In the genomic region with DNA sequence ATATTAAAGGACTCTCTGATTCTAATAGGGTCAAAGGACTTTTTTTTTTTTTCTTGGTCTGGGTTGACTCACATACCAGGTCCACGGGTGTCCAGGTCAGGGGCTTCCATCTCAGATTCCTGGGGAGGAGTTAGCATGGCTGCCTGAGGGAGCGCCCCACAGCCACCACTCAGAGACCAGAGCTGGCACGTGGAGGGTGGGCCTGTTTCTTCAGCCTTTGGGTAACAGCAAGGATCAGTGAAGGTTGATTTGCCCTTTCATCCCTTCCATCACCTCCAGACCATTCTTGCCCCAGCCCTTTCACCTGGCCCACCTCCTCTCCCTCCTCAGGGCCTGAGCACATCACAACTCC, we compare ENCODE assay signal across 16 cellular contexts. TPM values are rescaled to one million over a fixed set of nuclear protein-coding genes. Genes with fewer than 3 reads are reported as not detected.
DNase-seq lines count a peak whose midpoint lies in the region; ATAC-seq and TF ChIP-seq lines count a peak whose summit lies in the region.
"Had no signal": no experiment of that assay in that cellular context is flagged by ENCODE, and none has a peak within 500 bp of the region (broad histone marks: within the 10 kb centered on the region; RNA-seq: fewer than 3 reads in every experiment).

No MANE protein-coding gene starts in this region.

- no peak overlapping the region for H2AFZ ChIP-seq in OCI-LY7 (ENCODE audit: low read length)

- DNase-seq in heart left ventricle, result no peak
- no peak for DNase-seq in right cardiac atrium
- no peak for DNase-seq in activated B cell treated with CpG ODN at 0.5 μM for 24 hours
- no peak for DNase-seq in mesothelial cell of epicardium (ENCODE audit: low spot score in 2 of 2, unreplicated experiment in 2 of 2)
- no peak for DNase-seq in OCI-LY7 (ENCODE audit: low spot score)
- no peak for DNase-seq in pons (ENCODE audit: low spot score)
- DNase-seq in stimulated activated CD4-positive, alpha-beta T cell treated with anti-CD3 and anti-CD28 coated beads, Interleukin-2, amount 100 ng/mL, for 48 hours, result no peak
- DNase-seq: CD8-positive, alpha-beta T cell; GOT3; HFFc6; NCI-H1436; NCI-H2081 treated with DMSO at 0.1 percent for 48 hours; NCI-H524 treated with DMSO at 0.1 percent for 48 hours; OCI-M1 had no signal

- no peak overlapping the region for H3K4me3 ChIP-seq in heart left ventricle
- H3K4me3 ChIP-seq in right cardiac atrium (ENCODE audit: low read length), result no peak overlapping the region
- no peak overlapping the region for H3K4me3 ChIP-seq in OCI-LY7 (ENCODE audit: low read depth, low read length, poor library complexity, severe bottlenecking)
- H3K4me3 ChIP-seq: A549 had no signal

- no peak overlapping the region for H3K4me3 Mint-ChIP-seq in activated B cell treated with CpG ODN at 0.5 μM for 24 hours
- no peak overlapping the region for H3K4me3 Mint-ChIP-seq in mesothelial cell of epicardium
- H3K4me3 Mint-ChIP-seq in stimulated activated memory B cell treated with anti-CD40 and anti-IgM and Interleukin-4, amounts not matched to agents 10 μg/mL and 1 μg/mL and 100 μg/mL, for 72 hours, result no peak overlapping the region
- H3K4me3 Mint-ChIP-seq: CD8-positive, alpha-beta T cell; HFFc6 had no signal

- 75 to 79% (median 77%) methylated on average over 3 of the region's 3 CpGs for WGBS in heart left ventricle, 4 donors
- WGBS in right cardiac atrium, result 79% methylated on average over 3 of the region's 3 CpGs

- H3K27ac ChIP-seq in heart left ventricle (peak overlapping the region in 8 of 12 donors; percentile 98 to 100 (median 100)), right cardiac atrium (ENCODE audit: low read length) (no peak overlapping the region), OCI-LY7 (ENCODE audit: low read depth, low read length, poor library complexity, severe bottlenecking) (no peak overlapping the region)
- H3K27ac ChIP-seq: A549 had no signal

- H3K27me3 ChIP-seq in heart left ventricle, result no peaks in the 10 kb centered on the region
- H3K27me3 ChIP-seq in right cardiac atrium (ENCODE audit: control insufficient read depth, insufficient read depth), result no peaks in the 10 kb centered on the region

- H3K27me3 Mint-ChIP-seq in activated B cell treated with CpG ODN at 0.5 μM for 24 hours, result peaks cover 1% of the 10 kb centered on the region
- H3K27me3 Mint-ChIP-seq in mesothelial cell of epicardium (ENCODE audit: low read depth), result peaks cover under 1% of the 10 kb centered on the region
- no peaks in the 10 kb centered on the region for H3K27me3 Mint-ChIP-seq in stimulated activated memory B cell treated with anti-CD40 and anti-IgM and Interleukin-4, amounts not matched to agents 10 μg/mL and 1 μg/mL and 100 μg/mL, for 72 hours

- CTCF ChIA-PET in activated B cell treated with CpG ODN at 0.5 μM for 24 hours (lab: Charles Lee), result no interaction called here
- CTCF ChIA-PET in OCI-LY7 (lab: Charles Lee; ENCODE audit: unreplicated experiment), result no interaction called here

- ATAC-seq in heart left ventricle, result no peak
- ATAC-seq in right cardiac atrium, result no peak
- no peak for ATAC-seq in activated B cell treated with CpG ODN at 0.5 μM for 24 hours (ENCODE audit: low read depth)
- no peak for ATAC-seq in stimulated activated memory B cell treated with anti-CD40 and anti-IgM and Interleukin-4, amounts not matched to agents 10 μg/mL and 1 μg/mL and 100 μg/mL, for 72 hours
- ATAC-seq: A549; CD8-positive, alpha-beta T cell had no signal

- H3K27ac Mint-ChIP-seq in activated B cell treated with CpG ODN at 0.5 μM for 24 hours, result peak overlapping the region; percentile 43
- peak overlapping the region; percentile 12 for H3K27ac Mint-ChIP-seq in mesothelial cell of epicardium
- peak overlapping the region; percentile 98 for H3K27ac Mint-ChIP-seq in stimulated activated memory B cell treated with anti-CD40 and anti-IgM and Interleukin-4, amounts not matched to agents 10 μg/mL and 1 μg/mL and 100 μg/mL, for 72 hours
- H3K27ac Mint-ChIP-seq: CD8-positive, alpha-beta T cell; HFFc6 had no signal

- H3K4me2 ChIP-seq in OCI-LY7 (ENCODE audit: low read length), result no peak overlapping the region
- H3K4me2 ChIP-seq: A549 had no signal

- no peaks in the 10 kb centered on the region for H3K9me2 ChIP-seq in OCI-LY7 (ENCODE audit: insufficient read depth, low read length)

- H3K9me3 ChIP-seq in heart left ventricle (no peaks in the 10 kb centered on the region), right cardiac atrium (ENCODE audit: control insufficient read depth, low read length) (no peaks in the 10 kb centered on the region), OCI-LY7 (ENCODE audit: low read length) (no peaks in the 10 kb centered on the region)
- H3K9me3 ChIP-seq: A549 had no signal

- no peaks in the 10 kb centered on the region for H3K79me2 ChIP-seq in OCI-LY7 (ENCODE audit: insufficient read depth, low read depth, low read length)

- H3K4me1 ChIP-seq in heart left ventricle (peaks cover 4 to 37% (median 21%) of the 10 kb centered on the region in 12 donors), right cardiac atrium (ENCODE audit: control insufficient read depth, insufficient read depth, low read length) (peaks cover 2% of the 10 kb centered on the region), OCI-LY7 (ENCODE audit: insufficient read depth, low read length, poor library complexity, severe bottlenecking) (peaks cover 39% of the 10 kb centered on the region)

- peaks cover 34% of the 10 kb centered on the region for H3K4me1 Mint-ChIP-seq in activated B cell treated with CpG ODN at 0.5 μM for 24 hours
- H3K4me1 Mint-ChIP-seq in mesothelial cell of epicardium, result peaks cover 28% of the 10 kb centered on the region
- H3K4me1 Mint-ChIP-seq in stimulated activated memory B cell treated with anti-CD40 and anti-IgM and Interleukin-4, amounts not matched to agents 10 μg/mL and 1 μg/mL and 100 μg/mL, for 72 hours, result peaks cover 30% of the 10 kb centered on the region

- H3K36me3 ChIP-seq in heart left ventricle (peaks cover 0 to 42% (median 17%) of the 10 kb centered on the region in 9 donors), OCI-LY7 (ENCODE audit: insufficient read depth, low read length) (no peaks in the 10 kb centered on the region)

- no peaks in the 10 kb centered on the region for H4K20me1 ChIP-seq in OCI-LY7 (ENCODE audit: insufficient read depth, low read length)

- TF ChIP-seq POLR2A in heart left ventricle (IDR thresholded peaks at IDR 0.05), result no peak

- H3K9me3 Mint-ChIP-seq in activated B cell treated with CpG ODN at 0.5 μM for 24 hours (no peaks in the 10 kb centered on the region), mesothelial cell of epicardium (no peaks in the 10 kb centered on the region)
- no peaks in the 10 kb centered on the region for H3K9me3 Mint-ChIP-seq in stimulated activated memory B cell treated with anti-CD40 and anti-IgM and Interleukin-4, amounts not matched to agents 10 μg/mL and 1 μg/mL and 100 μg/mL, for 72 hours
- H3K9me3 Mint-ChIP-seq: CD8-positive, alpha-beta T cell; HFFc6 had no signal

- BruUV-seq in OCI-LY7 (replicated peaks; lab: Mats Ljungman, UMichigan), result no TSS peak

- intact Hi-C loops in heart left ventricle (cut with DNase I) (loop anchor here in 2 of 10 donors (5.0 to 10.0 kb wide), 4 partner anchors 44 to 1006 kb away; partner anchors contain the start of genes HSD17B8 (in 1 of the 2), RING1 (in 1 of the 2), RXRB (in 1 of the 2) and SLC39A7 (in 1 of the 2)), right cardiac atrium (cut with DNase I) (loop anchor here in 1 of 4 donors (5.0 kb wide), 1 partner anchor 71 kb away; the partner anchor contains the start of gene ATF6B), activated B cell treated with CpG ODN at 0.5 μM for 24 hours (cut with micrococcal nuclease) (loop anchor here (5.0 to 10.0 kb wide), 3 partner anchors 654 to 1394 kb away; partner anchors contain the start of genes ATP6V1G2, DDX39B, HSD17B8 and NFKBIL1), OCI-LY7 (cut with micrococcal nuclease; ENCODE audit: unreplicated experiment) (no loop called here)

- TF ChIP-seq CTCF in heart left ventricle (IDR thresholded peaks at IDR 0.05), result no peak
- TF ChIP-seq CTCF in activated B cell treated with CpG ODN at 0.5 μM for 24 hours (IDR thresholded peaks at IDR 0.05), result no peak
- no peak for TF ChIP-seq CTCF in mesothelial cell of epicardium (IDR thresholded peaks at IDR 0.05; ENCODE audit: unreplicated experiment)
- TF ChIP-seq CTCF in OCI-LY7 (conservative IDR thresholded peaks at IDR 0.05; ENCODE audit: low read length), result no peak

- H3K36me3 Mint-ChIP-seq in activated B cell treated with CpG ODN at 0.5 μM for 24 hours (ENCODE audit: low read depth) (peaks cover 9% of the 10 kb centered on the region), mesothelial cell of epicardium (no peaks in the 10 kb centered on the region)
- no peaks in the 10 kb centered on the region for H3K36me3 Mint-ChIP-seq in stimulated activated memory B cell treated with anti-CD40 and anti-IgM and Interleukin-4, amounts not matched to agents 10 μg/mL and 1 μg/mL and 100 μg/mL, for 72 hours

- POLR2A ChIA-PET in activated B cell treated with CpG ODN at 0.5 μM for 24 hours (lab: Charles Lee), result interaction anchor here (0.6 to 0.7 kb wide), 3 partner anchors 8 to 1581 kb away, joined by 3 to 8 read pairs (median 4); partner anchors contain the start of gene MRPS18B
- POLR2A ChIA-PET in OCI-LY7 (lab: Charles Lee), result no interaction called here

RNA-seq across cellular contexts. Expression of gene GPSM3, which starts 5.9 kb away (rescaled TPM):
- total RNA-seq in heart left ventricle, result 10 to 100 TPM in 2 of 9 donors, 1 to 10 TPM in 7; 1.6 to 41.0 (median 3.8) TPM
- 1 to 10 TPM; 2.9 to 5.5 TPM for polyA plus RNA-seq in heart left ventricle
- 1 to 10 TPM; 5.9 to 9.5 (median 8.3) TPM for total RNA-seq in right cardiac atrium
- polyA plus RNA-seq in right cardiac atrium, result 4.0 TPM
- 185 and 199 TPM in 2 replicates for total RNA-seq in activated B cell treated with CpG ODN at 0.5 μM for 24 hours
- 7.6 to 10.1 TPM (median 8.6 TPM) in 3 replicates for total RNA-seq in mesothelial cell of epicardium
- 94.4 and 101 TPM in 2 replicates for total RNA-seq in OCI-LY7 (2014; rRNA removed; shearing (Covaris generic))
- total RNA-seq in OCI-LY7 (2022), result 99.9 and 100 TPM in 2 replicates

RNA-seq across cellular contexts. Expression of gene PBX2, which starts 8.3 kb away (rescaled TPM):
- 10 to 100 TPM; 25.3 to 60.4 (median 39.7) TPM for total RNA-seq in heart left ventricle
- 10 to 100 TPM; 35.7 to 42.1 TPM for polyA plus RNA-seq in heart left ventricle
- total RNA-seq in right cardiac atrium, result 10 to 100 TPM; 44.1 to 61.0 (median 51.8) TPM
- polyA plus RNA-seq in right cardiac atrium, result 44.7 TPM
- total RNA-seq in activated B cell treated with CpG ODN at 0.5 μM for 24 hours, result 134 and 153 TPM in 2 replicates
- total RNA-seq in mesothelial cell of epicardium, result 236 to 250 TPM (median 246 TPM) in 3 replicates
- total RNA-seq in OCI-LY7 (2014; rRNA removed; shearing (Covaris generic)), result 23.1 and 23.7 TPM in 2 replicates
- total RNA-seq in OCI-LY7 (2022), result 77.3 and 80.5 TPM in 2 replicates

RNA-seq across cellular contexts. Expression of gene AGER, which starts 14.3 kb away (rescaled TPM):
- total RNA-seq in heart left ventricle (1 to 10 TPM in 6 of 9 donors, under 1 TPM in 2, not detected in 1; 0.69 to 5.7 (median 2.2) TPM), right cardiac atrium (1 to 10 TPM; 1.8 to 3.6 (median 3.5) TPM), activated B cell treated with CpG ODN at 0.5 μM for 24 hours (23.5 and 30.8 TPM in 2 replicates), mesothelial cell of epicardium (23.7 to 28.1 TPM (median 27.5 TPM) in 3 replicates), OCI-LY7 (2022) (26.9 and 29.9 TPM in 2 replicates)
- polyA plus RNA-seq in heart left ventricle (1 to 10 TPM; 1.4 to 1.6 TPM), right cardiac atrium (1.6 TPM)
- 6.6 and 6.7 TPM in 2 replicates for total RNA-seq in OCI-LY7 (2014; rRNA removed; shearing (Covaris generic))

RNA-seq across cellular contexts. Expression of gene RNF5, which starts 20.1 kb away (rescaled TPM):
- total RNA-seq in heart left ventricle (100 to 1,000 TPM in 2 of 9 donors, 10 to 100 TPM in 7; 62.7 to 136 (median 84.5) TPM), right cardiac atrium (10 to 100 TPM; 73.2 to 88.3 (median 76.7) TPM), activated B cell treated with CpG ODN at 0.5 μM for 24 hours (39.7 and 41.8 TPM in 2 replicates), mesothelial cell of epicardium (60.7 to 62.8 TPM (median 62.1 TPM) in 3 replicates), OCI-LY7 (2022) (50.6 and 56.1 TPM in 2 replicates)
- polyA plus RNA-seq in heart left ventricle (100 to 1,000 TPM in 1 of 2 donors, 10 to 100 TPM in 1; 95.1 to 132 TPM), right cardiac atrium (118 TPM)
- 51.3 and 59.9 TPM in 2 replicates for total RNA-seq in OCI-LY7 (2014; rRNA removed; shearing (Covaris generic))

RNA-seq across cellular contexts. Expression of gene AGPAT1, which starts 22.4 kb away (rescaled TPM):
- total RNA-seq in heart left ventricle (10 to 100 TPM; 45.5 to 61.7 (median 51.0) TPM), right cardiac atrium (10 to 100 TPM; 56.9 to 67.2 (median 63.1) TPM), activated B cell treated with CpG ODN at 0.5 μM for 24 hours (26.4 and 27.0 TPM in 2 replicates), mesothelial cell of epicardium (63.2 to 69.0 TPM (median 64.6 TPM) in 3 replicates), OCI-LY7 (2022) (28.1 and 30.1 TPM in 2 replicates)
- polyA plus RNA-seq in heart left ventricle (10 to 100 TPM; 43.5 to 79.1 TPM), right cardiac atrium (54.9 TPM)
- 18.0 and 24.5 TPM in 2 replicates for total RNA-seq in OCI-LY7 (2014; rRNA removed; shearing (Covaris generic))

Comparison
In these comparisons a context has a peak if more than half of its experiments do, and no peak if none do; other contexts are left out.
1. H3K27ac ChIP-seq: peak in heart left ventricle (8 of 12); none in right cardiac atrium (single experiment) and OCI-LY7 (single experiment).
2. H3K27ac Mint-ChIP-seq: peak in every context shown above with its lines; median percentile 98 in stimulated activated memory B cell treated with anti-CD40 and anti-IgM and Interleukin-4, amounts not matched to agents 10 μg/mL and 1 μg/mL and 100 μg/mL, for 72 hours; 43 in activated B cell treated with CpG ODN at 0.5 μM for 24 hours; 12 in mesothelial cell of epicardium.